In the genomic region with DNA sequence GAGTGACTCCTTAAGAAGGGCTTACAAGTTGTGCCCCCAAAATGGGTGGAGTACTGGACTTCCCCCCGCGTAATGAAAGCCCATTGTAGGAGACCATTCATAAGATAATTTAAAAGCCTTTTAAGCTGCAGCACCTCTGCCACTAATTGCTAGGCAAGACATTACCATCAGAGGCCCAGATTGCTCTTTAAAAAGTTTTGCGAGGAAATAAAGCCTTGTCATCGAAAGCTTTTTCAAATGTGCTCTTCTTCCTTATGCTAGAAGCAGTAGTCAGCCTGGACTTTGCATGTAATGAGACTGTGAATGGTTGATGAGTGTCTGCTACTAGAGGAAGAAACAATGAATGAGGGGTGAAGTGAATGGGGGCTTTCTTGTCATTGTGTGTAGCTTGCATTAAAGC, we compare ENCODE assay signal across 20 cellular contexts.
DNase-seq lines count a peak whose midpoint lies in the region; ATAC-seq lines count a peak whose summit lies in the region.
"Had no signal": no experiment of that assay in that cellular context is flagged by ENCODE, and none has a peak within 500 bp of the region (broad histone marks: within the 10 kb centered on the region; RNA-seq: fewer than 3 reads in every experiment).

No MANE protein-coding gene starts in this region.

- H3K36me3 ChIP-seq in HAP-1 (replicated peaks): no peaks in the 10 kb centered on the region
- H3K36me3 ChIP-seq in iPS-20b (ENCODE audit: insufficient read depth, low read depth, low read length): no peaks in the 10 kb centered on the region
- no peaks in the 10 kb centered on the region for H3K36me3 ChIP-seq in neuron (ENCODE audit: insufficient read depth, low read length)

- H3K9me3 ChIP-seq in HAP-1 (no peaks in the 10 kb centered on the region), iPS-20b (ENCODE audit: insufficient read depth, low read depth, low read length) (no peaks in the 10 kb centered on the region), neuron (ENCODE audit: low read length) (peaks cover 2% of the 10 kb centered on the region)

- no peak overlapping the region for H3K27ac ChIP-seq in iPS-20b (ENCODE audit: low read length)

- ATAC-seq in HG03095 (IDR thresholded peaks at IDR 0.05; ENCODE audit: unreplicated experiment): no peak
- ATAC-seq: HCT116 had no signal

- H2AFZ ChIP-seq in neuron (ENCODE audit: low read depth, low read length): peak overlapping the region; percentile 33

- H3K4me3 ChIP-seq in HAP-1 (no peak overlapping the region), iPS-20b (ENCODE audit: low read length) (peak overlapping the region; percentile 19; the same call in 1 of the 2 replicates), neuron (ENCODE audit: low read length) (peak overlapping the region; percentile 1)

- in situ Hi-C loops in HAP-1 (cut with MboI; ENCODE audit: low sequenced_read_pairs): no loop called here
- in situ Hi-C loops in G401 (cut with HindIII; ENCODE audit: low sequenced_read_pairs): no loop called here

- no peak overlapping the region for H3K9ac ChIP-seq in iPS-20b (ENCODE audit: low read depth, low read length)

- DNase-seq in HAP-1 (ENCODE audit: low spot score in 2 of 2): peak; percentile 70 to 86
- peak; percentile 20 for DNase-seq in NCI-H2227 treated with DMSO at 0.1 percent for 48 hours (lab: John Stamatoyannopoulos, UW)
- DNase-seq in G401 (ENCODE audit: low spot score): no peak
- DNase-seq in activated CD4-positive, alpha-beta T cell treated with anti-CD3 and anti-CD28 coated beads, Interleukin-2, amount 50 U/mL, for 48 hours: no peak
- no peak for DNase-seq in NCI-H2081 treated with DMSO at 0.1 percent for 48 hours (lab: John Stamatoyannopoulos, UW)
- DNase-seq: Calu3, DMS153, DND-41, GOT3, NCI-H1092, NCI-H1417 treated with DMSO at 0.1 percent for 48 hours, NCI-H1694 treated with DMSO at 0.1 percent for 48 hours, NCI-H2081, NCI-H526 treated with DMSO at 0.1 percent for 48 hours, Right ventricle myocardium superior, RPMI8226 had no signal

- H3K4me1 ChIP-seq in HAP-1: peaks cover 12% of the 10 kb centered on the region
- H3K4me1 ChIP-seq in iPS-20b (ENCODE audit: insufficient read depth, low read length): peaks cover 7% of the 10 kb centered on the region; the same call in 1 of the 2 replicates
- peaks cover 40% of the 10 kb centered on the region for H3K4me1 ChIP-seq in neuron (ENCODE audit: insufficient read depth, low read length)

- no peaks in the 10 kb centered on the region for H3K27me3 ChIP-seq in HAP-1 (ENCODE audit: low read depth)
- H3K27me3 ChIP-seq in iPS-20b (ENCODE audit: insufficient read depth, low read length): no peaks in the 10 kb centered on the region
- no peaks in the 10 kb centered on the region for H3K27me3 ChIP-seq in neuron (ENCODE audit: insufficient read depth, low read length)

Comparison
In these comparisons a context has a peak if more than half of its experiments do, and no peak if none do; other contexts are left out.
1. DNase-seq: peak in HAP-1 (2 of 2) and NCI-H2227 treated with DMSO at 0.1 percent for 48 hours (single experiment); none in G401 (single experiment), activated CD4-positive, alpha-beta T cell treated with anti-CD3 and anti-CD28 coated beads, Interleukin-2, amount 50 U/mL, for 48 hours (0 of 2) and NCI-H2081 treated with DMSO at 0.1 percent for 48 hours (single experiment).